ENCODE assay signal across 15 cellular contexts in the genomic region with DNA sequence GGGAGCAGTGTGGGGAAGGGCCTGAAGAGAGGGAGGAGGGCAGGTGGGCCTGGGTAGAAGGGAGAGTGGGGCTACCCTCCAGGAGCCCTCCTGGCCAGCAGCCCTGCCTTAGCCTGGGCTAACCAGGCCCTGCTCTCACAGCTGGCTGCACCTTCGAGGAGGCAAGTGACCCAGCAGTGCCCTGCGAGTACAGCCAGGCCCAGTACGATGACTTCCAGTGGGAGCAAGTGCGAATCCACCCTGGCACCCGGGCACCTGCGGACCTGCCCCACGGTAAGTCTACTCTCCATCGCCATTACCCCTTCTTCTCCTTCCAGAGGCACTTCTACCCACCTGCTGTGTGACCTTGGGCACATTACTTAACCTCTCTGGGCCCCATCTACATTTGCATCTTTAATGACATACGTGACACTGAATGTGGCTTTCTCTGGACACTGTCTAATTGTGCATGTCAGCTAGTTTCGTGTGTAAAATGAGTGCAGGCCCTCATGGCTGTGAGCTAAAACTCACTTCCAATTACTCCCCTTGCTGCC. TPM values are rescaled to one million over a fixed set of nuclear protein-coding genes. Genes with fewer than 3 reads are reported as not detected.
A peak's percentile ranks its signal among the peaks of the same experiment; 100 is the strongest.
DNase-seq lines count a peak whose midpoint lies in the region; ATAC-seq, FAIRE-seq and TF ChIP-seq lines count a peak whose summit lies in the region.
"Had no signal": no experiment of that assay in that cellular context is flagged by ENCODE, and none has a peak within 500 bp of the region (broad histone marks: within the 10 kb centered on the region; RNA-seq: fewer than 3 reads in every experiment).

No MANE protein-coding gene starts in this region.

- no peak for TF ChIP-seq RAD21 in K562 (CRISPR knock-in tag; conservative IDR thresholded peaks at IDR 0.05 in 1 of 2, IDR thresholded peaks at IDR 0.05 in 1 of 2)

- H3K4me3 Mint-ChIP-seq in mesothelial cell of epicardium: no peak overlapping the region
- H3K4me3 Mint-ChIP-seq: CD4-positive, alpha-beta T cell had no signal

- H4K20me1 ChIP-seq in K562 (replicated peaks; ENCODE audit: control insufficient read depth, insufficient read depth, low read length): peaks cover 11% of the 10 kb centered on the region; the same call in 1 of the 2 replicates

- intact Hi-C loops in K562 (cut with micrococcal nuclease): no loop called here
- intact Hi-C loops in spleen (cut with DNase I; ENCODE audit: low total_unique reads): no loop called here

- no peaks in the 10 kb centered on the region for H3K9me1 ChIP-seq in K562 (ENCODE audit: control insufficient read depth, insufficient read depth, low read length)

- ATAC-seq in K562 (no peak), GM21360 (IDR thresholded peaks at IDR 0.05; ENCODE audit: unreplicated experiment) (no peak), HG02870 (IDR thresholded peaks at IDR 0.05; ENCODE audit: unreplicated experiment) (no peak)
- ATAC-seq: HCT116 had no signal

- peak overlapping the region; percentile 92 for H3K27ac Mint-ChIP-seq in mesothelial cell of epicardium
- H3K27ac Mint-ChIP-seq: CD4-positive, alpha-beta T cell had no signal

- DNase-seq in K562 (ENCODE audit: extremely low read depth in 1 of 4, low spot score in 3 of 4) (no peak), mesothelial cell of epicardium (ENCODE audit: low spot score in 2 of 2, unreplicated experiment in 2 of 2) (no peak), spleen (peak; percentile 34), activated T-cell treated with anti-CD3 and anti-CD28 coated beads for 4 hours (no peak)
- DNase-seq: AML-193; Calu3; CD4-positive, alpha-beta T cell; DMS 273 treated with DMSO at 0.1 percent for 48 hours had no signal

- H3K9ac ChIP-seq in K562 (ENCODE audit: insufficient read depth in 1 of 2, low read depth in 2 of 2, low read length in 2 of 2): no peak overlapping the region; a peak in 1 of 4 replicates
- H3K9ac ChIP-seq: BLaER1 treated with 17β-estradiol and CSF1 and Interleukin-3, amounts not matched to agents 10 nM and 100 nM had no signal

- H3K36me3 Mint-ChIP-seq in mesothelial cell of epicardium: no peaks in the 10 kb centered on the region

- POLR2A ChIA-PET in HEK293 (lab: Yijun Ruan, JAX): no interaction called here
- POLR2A ChIA-PET in K562 (lab: Yijun Ruan, JAX): interaction anchor here (0.7 kb wide), 1 partner anchor 607 kb away, joined by 3 read pairs; the partner anchor contains the start of gene RNU11

- H3K9me3 Mint-ChIP-seq in mesothelial cell of epicardium: no peaks in the 10 kb centered on the region
- H3K9me3 Mint-ChIP-seq: CD4-positive, alpha-beta T cell had no signal

- H3K27me3 Mint-ChIP-seq in mesothelial cell of epicardium (ENCODE audit: low read depth): no peaks in the 10 kb centered on the region

- no peak overlapping the region for H3K4me3 ChIP-seq in HEK293 (ENCODE audit: low read depth, low read length)
- H3K4me3 ChIP-seq in K562: no peak overlapping the region
- H3K4me3 ChIP-seq in spleen: no peak overlapping the region
- H3K4me3 ChIP-seq: BLaER1 treated with 17β-estradiol and CSF1 and Interleukin-3, amounts not matched to agents 10 nM and 100 nM had no signal

- FAIRE-seq in K562 (lab: Jason Lieb, UNC): no peak
- FAIRE-seq: H54, HTR-8/SVneo had no signal

- TF ChIP-seq CTCF in HEK293 (tag by site-specific recombination; IDR thresholded peaks at IDR 0.05) (no peak), K562 (IDR thresholded peaks at IDR 0.05 in 2 of 3, conservative IDR thresholded peaks at IDR 0.05 in 1 of 3; ENCODE audit: insufficient read depth in 2 of 3, low read depth in 1 of 3, low read length in 3 of 3) (no peak), mesothelial cell of epicardium (IDR thresholded peaks at IDR 0.05; ENCODE audit: unreplicated experiment) (no peak), spleen (IDR thresholded peaks at IDR 0.05 in 8 of 11, conservative IDR thresholded peaks at IDR 0.05 in 3 of 11) (no peak)

- in situ Hi-C loops in K562 (cut with MboI): no loop called here

- H2AFZ ChIP-seq in K562 (ENCODE audit: low read depth, low read length): no peak overlapping the region

- no peaks in the 10 kb centered on the region for H3K79me2 ChIP-seq in K562 (ENCODE audit: control insufficient read depth, insufficient read depth, low read length)

- 13% methylated on average over 10 of the region's 10 CpGs for WGBS in K562 (ENCODE audit: insufficient coverage, low coverage, missing lambda C conversion rate)
- WGBS in spleen, 5 donors: 82 to 96% (median 89%) methylated on average over 10 of the region's 10 CpGs

- H3K4me1 Mint-ChIP-seq in mesothelial cell of epicardium: peaks cover 84% of the 10 kb centered on the region

- H3K4me1 ChIP-seq in HEK293 (ENCODE audit: control insufficient read depth, insufficient read depth, low read length) (peaks cover 9% of the 10 kb centered on the region), K562 (replicated peaks in 1 of 2; ENCODE audit: control insufficient read depth in 2 of 2, insufficient read depth in 2 of 2, low read length in 2 of 2) (peaks cover 20 to 27% of the 10 kb centered on the region in 2 experiments), spleen (peaks cover 7 to 19% (median 14%) of the 10 kb centered on the region in 6 donors)

- CTCF ChIA-PET in HEK293 (lab: Yijun Ruan, JAX): interaction anchor here (0.6 kb wide), 1 partner anchor 1433 kb away, joined by 4 read pairs; no protein-coding TSS in a partner anchor
- CTCF ChIA-PET in K562 (lab: Yijun Ruan, JAX; ENCODE audit: low intra/inter-chr PET ratio): no interaction called here

- TF ChIP-seq EP300 in K562 (IDR thresholded peaks at IDR 0.05; ENCODE audit: low read length): no peak

- TF ChIP-seq POLR2A in K562 (conservative IDR thresholded peaks at IDR 0.05) (no peak), spleen (IDR thresholded peaks at IDR 0.05) (no peak)

- H3K27ac ChIP-seq in HEK293 (ENCODE audit: extremely low read depth, low read depth, low read length) (no peak overlapping the region), K562 (ENCODE audit: extremely low read depth, low read depth, low read length) (no peak overlapping the region), spleen (no peak overlapping the region)
- H3K27ac ChIP-seq: BLaER1 treated with 17β-estradiol and CSF1 and Interleukin-3, amounts not matched to agents 10 nM and 100 nM had no signal

- no peak overlapping the region for H3K4me2 ChIP-seq in K562 (ENCODE audit: insufficient read depth, low read length)
- H3K4me2 ChIP-seq: BLaER1 treated with 17β-estradiol and CSF1 and Interleukin-3, amounts not matched to agents 10 nM and 100 nM had no signal

- peaks cover 4 to 5% of the 10 kb centered on the region in 2 experiments; a peak in 2 of 5 replicates for H3K27me3 ChIP-seq in K562 (ENCODE audit: control insufficient read depth in 2 of 2, insufficient read depth in 2 of 2, low read length in 2 of 2)
- peaks cover 0 to 35% (median 24%) of the 10 kb centered on the region in 7 donors for H3K27me3 ChIP-seq in spleen (replicated peaks in 1 of 7)

- H3K36me3 ChIP-seq in HEK293 (ENCODE audit: control insufficient read depth in 2 of 2, insufficient read depth in 1 of 2, low read length in 2 of 2) (peaks cover 0 to 16% of the 10 kb centered on the region in 2 experiments; a peak in 1 of 3 replicates), K562 (ENCODE audit: control insufficient read depth, insufficient read depth, low read length) (no peaks in the 10 kb centered on the region), spleen (no peaks in the 10 kb centered on the region)
- H3K36me3 ChIP-seq: BLaER1 treated with 17β-estradiol and CSF1 and Interleukin-3, amounts not matched to agents 10 nM and 100 nM had no signal

- H3K9me3 ChIP-seq in HEK293 (ENCODE audit: control insufficient read depth, insufficient read depth, low read depth, low read length): no peaks in the 10 kb centered on the region
- H3K9me3 ChIP-seq in K562 (replicated peaks; ENCODE audit: control insufficient read depth, insufficient read depth, low read depth, low read length): no peaks in the 10 kb centered on the region
- H3K9me3 ChIP-seq in spleen: no peaks in the 10 kb centered on the region
- H3K9me3 ChIP-seq: BLaER1 treated with 17β-estradiol and CSF1 and Interleukin-3, amounts not matched to agents 10 nM and 100 nM had no signal

- BruUV-seq in K562 (replicated peaks; lab: Mats Ljungman, UMichigan): no TSS peak

RNA-seq across cellular contexts. Expression of gene PTPRU, which starts 18.9 kb away (rescaled TPM):
- total RNA-seq in K562 (2011; cell fraction: chromatin; rRNA removed; ENCODE audit: low replicate concordance): 4.9 and 9.4 TPM in 2 replicates
- 10.3 and 12.5 TPM in 2 replicates for total RNA-seq in K562 (2011; cell fraction: nucleolus; rRNA removed)
- 6.5 and 6.9 TPM in 2 replicates for total RNA-seq in K562 (2011; cell fraction: nucleoplasm; rRNA removed)
- total RNA-seq in K562 (2014; rRNA removed) (2.9 and 4.3 TPM in 2 replicates), K562 (2014; rRNA removed; fragmentation: Illumina TruSeq; extraction: Trizol) (0.22 and 0.44 TPM in 2 replicates), K562 (2015; rRNA removed; fragmentation: Illumina TruSeq; extraction: Trizol) (0.64 and 1.0 TPM in 2 replicates), K562 (2021) (2.7 and 3.1 TPM in 2 replicates), mesothelial cell of epicardium (143 to 151 TPM (median 145 TPM) in 3 replicates), spleen (10 to 100 TPM in 2 of 7 donors, 1 to 10 TPM in 5; 4.3 to 10.8 (median 6.1) TPM)
- polyA plus RNA-seq in K562 (2011; rRNA removed) (0.92 and 4.0 TPM in 2 replicates), K562 (2014; fragmentation: Illumina TruSeq; extraction: Trizol) (1.3 and 1.7 TPM in 2 replicates), K562 (2014; fragmentation: Nextera tagmentation; extraction: Ambion mirVana) (under 1 TPM; 0.01 to 0.03 TPM), K562 (2014; rRNA removed) (1.5 and 2.5 TPM in 2 replicates), spleen (1 to 10 TPM in 2 of 3 donors, under 1 TPM in 1; 1.00 to 3.1 (median 1.7) TPM)
- 2.5 and 3.9 TPM in 2 replicates for polyA plus RNA-seq in K562 (2011; cell fraction: cytosol; rRNA removed)
- 6.1 and 10.5 TPM in 2 replicates for polyA plus RNA-seq in K562 (2011; cell fraction: nucleus; rRNA removed)
- 2.2 and 4.7 TPM in 2 replicates for polyA plus RNA-seq in K562 (2012)
- 0.91 and 2.5 TPM in 2 replicates for polyA minus RNA-seq in K562 (2011; rRNA and poly(A)+ RNA removed)
- 1.7 and 6.4 TPM in 2 replicates for polyA minus RNA-seq in K562 (2011; cell fraction: cytosol; rRNA and poly(A)+ RNA removed)
- 3.6 and 6.8 TPM in 2 replicates for polyA minus RNA-seq in K562 (2011; cell fraction: nucleus; rRNA and poly(A)+ RNA removed)

RNA-seq across cellular contexts. Expression of gene MECR, which starts 24.5 kb away (rescaled TPM):
- total RNA-seq in K562 (2011; cell fraction: chromatin; rRNA removed; ENCODE audit: low replicate concordance): 106 and 162 TPM in 2 replicates
- total RNA-seq in K562 (2011; cell fraction: nucleolus; rRNA removed): 106 and 111 TPM in 2 replicates
- 98.9 and 104 TPM in 2 replicates for total RNA-seq in K562 (2011; cell fraction: nucleoplasm; rRNA removed)
- total RNA-seq in K562 (2014; rRNA removed): 42.9 and 48.1 TPM in 2 replicates
- 29.2 and 35.9 TPM in 2 replicates for total RNA-seq in K562 (2014; rRNA removed; fragmentation: Illumina TruSeq; extraction: Trizol)
- 27.5 and 30.4 TPM in 2 replicates for total RNA-seq in K562 (2015; rRNA removed; fragmentation: Illumina TruSeq; extraction: Trizol)
- 48.8 and 51.2 TPM in 2 replicates for total RNA-seq in K562 (2021)
- polyA plus RNA-seq in K562 (2011; rRNA removed): 43.7 and 57.2 TPM in 2 replicates
- polyA plus RNA-seq in K562 (2011; cell fraction: cytosol; rRNA removed): 46.1 and 47.4 TPM in 2 replicates
- polyA plus RNA-seq in K562 (2011; cell fraction: nucleus; rRNA removed): 51.0 and 58.5 TPM in 2 replicates
- polyA plus RNA-seq in K562 (2012): 39.0 and 47.8 TPM in 2 replicates
- 52.8 and 58.3 TPM in 2 replicates for polyA plus RNA-seq in K562 (2014; fragmentation: Illumina TruSeq; extraction: Trizol)
- polyA plus RNA-seq in K562 (2014; fragmentation: Nextera tagmentation; extraction: Ambion mirVana): 10 to 100 TPM; 10.4 to 18.0 TPM
- polyA plus RNA-seq in K562 (2014; rRNA removed): 58.6 and 61.2 TPM in 2 replicates
- polyA minus RNA-seq in K562 (2011; rRNA and poly(A)+ RNA removed): 44.6 and 48.9 TPM in 2 replicates
- polyA minus RNA-seq in K562 (2011; cell fraction: cytosol; rRNA and poly(A)+ RNA removed): 25.6 and 31.0 TPM in 2 replicates
- polyA minus RNA-seq in K562 (2011; cell fraction: nucleus; rRNA and poly(A)+ RNA removed): 33.3 and 39.5 TPM in 2 replicates
- 36.6 to 40.0 TPM (median 38.0 TPM) in 3 replicates for total RNA-seq in mesothelial cell of epicardium
- 10 to 100 TPM in 4 of 7 donors, 1 to 10 TPM in 3; 6.4 to 25.4 (median 12.9) TPM for total RNA-seq in spleen
- polyA plus RNA-seq in spleen: 10 to 100 TPM; 14.3 to 18.3 (median 17.8) TPM

Comparison
In these comparisons a context has a peak if more than half of its experiments do, and no peak if none do; other contexts are left out.
1. RNA of gene PTPRU, which starts 18.9 kb away (total RNA-seq): 143 to 151 TPM in mesothelial cell of epicardium; 4.3 to 10.8 TPM in spleen and 0.22 to 12.5 TPM in K562; every median in the first group is over 10 times any median in the second.